Comparison of ENCODE assay signal across 9 cellular contexts in genomic region chr1:160681067-160681890, GRCh38. TPM values are rescaled to one million over a fixed set of nuclear protein-coding genes. Genes with fewer than 3 reads are reported as not detected.
A peak's percentile ranks its signal among the peaks of the same experiment; 100 is the strongest.
DNase-seq lines count a peak whose midpoint lies in the region; ATAC-seq and TF ChIP-seq lines count a peak whose summit lies in the region.
"Had no signal": no experiment of that assay in that cellular context is flagged by ENCODE, and none has a peak within 500 bp of the region (broad histone marks: within the 10 kb centered on the region; RNA-seq: fewer than 3 reads in every experiment).

No MANE protein-coding gene starts in this region.

- CTCF ChIA-PET in activated CD4-positive, alpha-beta T cell treated with anti-CD3 and anti-CD28 coated beads for 36 hours (lab: Charles Lee) = interaction anchor here (0.5 to 8.5 kb wide), 46 partner anchors 8 to 307 kb away, joined by 3 to 103 read pairs (median 6); partner anchors contain the start of genes CD48, ITLN1, ITLN2 and LY9

- no peak overlapping the region for H3K4me3 Mint-ChIP-seq in H9
- H3K4me3 Mint-ChIP-seq in activated CD4-positive, alpha-beta T cell treated with anti-CD3 and anti-CD28 coated beads for 36 hours = no peak overlapping the region
- no peak overlapping the region for H3K4me3 Mint-ChIP-seq in stimulated activated naive B cell treated with anti-CD40 and anti-IgM and Interleukin-4, amounts not matched to agents 10 μg/mL and 1 μg/mL and 100 μg/mL, for 72 hours

- peaks cover 3% of the 10 kb centered on the region; the same call in 1 of the 2 replicates for H3K4me1 ChIP-seq in H9 (ENCODE audit: insufficient read depth, low read length)

- TF ChIP-seq CTCF in H9 (conservative IDR thresholded peaks at IDR 0.05) (peak; percentile 100), dorsolateral prefrontal cortex (IDR thresholded peaks at IDR 0.05 in 54 of 56, conservative IDR thresholded peaks at IDR 0.05 in 2 of 56; ENCODE audit: low read depth in 1 of 56, partially characterized antibody in 56 of 56) (peak in 40 of 56 donors; percentile 10 to 43 (median 30))

- no peak overlapping the region for H3K14ac ChIP-seq in H9 (ENCODE audit: insufficient read depth, low read length)

- H3T11ph ChIP-seq in H9 (ENCODE audit: low read length) = no peak overlapping the region

- H3K9me3 ChIP-seq in H9 (ENCODE audit: control insufficient read depth, low read depth, low read length) = no peaks in the 10 kb centered on the region

- no peak overlapping the region for H3K56ac ChIP-seq in H9 (ENCODE audit: insufficient read length, low read depth, low read length)

- H2AK5ac ChIP-seq in H9 (ENCODE audit: insufficient read length, low read length) = no peak overlapping the region

- H3K9ac ChIP-seq in H9 (ENCODE audit: extremely low read depth, insufficient read length, low read length) = no peak overlapping the region

- H2BK20ac ChIP-seq in H9 (ENCODE audit: low read depth, low read length, poor library complexity, severe bottlenecking) = no peak overlapping the region

- ATAC-seq in activated CD4-positive, alpha-beta T cell treated with anti-CD3 and anti-CD28 coated beads for 36 hours = peak; percentile 76
- ATAC-seq in stimulated activated naive B cell treated with anti-CD40 and anti-IgM and Interleukin-4, amounts not matched to agents 10 μg/mL and 1 μg/mL and 100 μg/mL, for 72 hours (replicated peaks) = peak; percentile 79 to 87
- no peak for ATAC-seq in HG02884 (IDR thresholded peaks at IDR 0.05; ENCODE audit: unreplicated experiment)

- DNase-seq in DMS153 treated with DMSO at 0.1 percent for 48 hours (lab: John Stamatoyannopoulos, UW; ENCODE audit: unreplicated experiment) (peak; percentile 29), H9 (peak; percentile 94), NCI-H345 (lab: John Stamatoyannopoulos, UW) (peak; percentile 59), dorsolateral prefrontal cortex (peak in 1 of 10 donors; percentile 17), midbrain (lab: John Stamatoyannopoulos, UW) (peak; percentile 19)
- peak; percentile 96 for DNase-seq in activated CD4-positive, alpha-beta T cell treated with anti-CD3 and anti-CD28 coated beads for 36 hours
- peak; percentile 66 for DNase-seq in stimulated activated naive B cell treated with anti-CD40 and anti-IgM and Interleukin-4, amounts not matched to agents 10 μg/mL and 1 μg/mL and 100 μg/mL, for 72 hours

- H3K79me1 ChIP-seq in H9 (ENCODE audit: insufficient read depth, low read depth, low read length, poor library complexity, severe bottlenecking) = no peaks in the 10 kb centered on the region

- peaks cover 6 to 8% of the 10 kb centered on the region in 2 experiments for H3K4me1 Mint-ChIP-seq in H9
- H3K4me1 Mint-ChIP-seq in activated CD4-positive, alpha-beta T cell treated with anti-CD3 and anti-CD28 coated beads for 36 hours = peaks cover 78% of the 10 kb centered on the region
- peaks cover 44 to 63% of the 10 kb centered on the region in 2 donors for H3K4me1 Mint-ChIP-seq in stimulated activated naive B cell treated with anti-CD40 and anti-IgM and Interleukin-4, amounts not matched to agents 10 μg/mL and 1 μg/mL and 100 μg/mL, for 72 hours

- H4K91ac ChIP-seq in H9 (ENCODE audit: insufficient read length, low read depth, low read length) = no peak overlapping the region

- no peak overlapping the region for H2BK15ac ChIP-seq in H9 (ENCODE audit: low read depth, low read length)

- H3K23ac ChIP-seq in H9 (ENCODE audit: insufficient read length, low read depth, low read length) = no peak overlapping the region

- no peaks in the 10 kb centered on the region for H3K79me2 ChIP-seq in H9 (ENCODE audit: insufficient read depth, low read length)

- no peak overlapping the region for H3K18ac ChIP-seq in H9 (ENCODE audit: insufficient read length, low read depth, low read length)

- H3K4ac ChIP-seq in H9 (ENCODE audit: low read depth, low read length) = no peak overlapping the region

- no CpG with 5 or more reads among the region's 10 CpGs for WGBS in H9 (ENCODE audit: extremely low coverage, insufficient read length, low lambda C conversion rate)

- no peak overlapping the region for H3K27ac ChIP-seq in H9 (ENCODE audit: insufficient read length, low read depth, low read length)
- no peak overlapping the region for H3K27ac ChIP-seq in dorsolateral prefrontal cortex

- H3K4me2 ChIP-seq in H9 (ENCODE audit: insufficient read depth, insufficient read length, low read length) = no peak overlapping the region

- no peak overlapping the region for H2BK120ac ChIP-seq in H9 (ENCODE audit: low read depth, low read length, poor library complexity, severe bottlenecking)

- no peak overlapping the region for H3K4me3 ChIP-seq in dorsolateral prefrontal cortex

- no peak overlapping the region for H2BK12ac ChIP-seq in H9 (ENCODE audit: insufficient read length, low read depth, low read length)

- no peak overlapping the region for H4K8ac ChIP-seq in H9 (replicated peaks; ENCODE audit: insufficient read length, low read depth, low read length)

- H3K27me3 ChIP-seq in H9 (ENCODE audit: insufficient read depth, low read length) (no peaks in the 10 kb centered on the region), dorsolateral prefrontal cortex (peaks cover 0 to 44% (median 6%) of the 10 kb centered on the region in 45 donors)

- no peak overlapping the region for H2AFZ ChIP-seq in H9 (ENCODE audit: low read length)

- POLR2A ChIA-PET in activated CD4-positive, alpha-beta T cell treated with anti-CD3 and anti-CD28 coated beads for 36 hours (lab: Charles Lee) = interaction anchor here (0.6 kb wide), 1 partner anchor 96 kb away, joined by 3 read pairs; no protein-coding TSS in a partner anchor

- H2BK5ac ChIP-seq in H9 (ENCODE audit: insufficient read length, low read length) = no peak overlapping the region

- H3K23me2 ChIP-seq in H9 (ENCODE audit: insufficient read length, low read depth, low read length, poor library complexity, severe bottlenecking) = no peaks in the 10 kb centered on the region

- H4K20me1 ChIP-seq in H9 (ENCODE audit: control insufficient read depth, insufficient read depth, insufficient read length) = no peaks in the 10 kb centered on the region

- peaks cover 3 to 5% of the 10 kb centered on the region in 2 experiments for H3K9me3 Mint-ChIP-seq in H9
- H3K9me3 Mint-ChIP-seq in activated CD4-positive, alpha-beta T cell treated with anti-CD3 and anti-CD28 coated beads for 36 hours (ENCODE audit: low read depth) = peaks cover 3% of the 10 kb centered on the region
- H3K9me3 Mint-ChIP-seq in stimulated activated naive B cell treated with anti-CD40 and anti-IgM and Interleukin-4, amounts not matched to agents 10 μg/mL and 1 μg/mL and 100 μg/mL, for 72 hours = no peaks in the 10 kb centered on the region

- H4K5ac ChIP-seq in H9 (ENCODE audit: insufficient read length, low read depth, low read length) = no peak overlapping the region

- no peaks in the 10 kb centered on the region; the same call in none of the 2 replicates for H3K27me3 Mint-ChIP-seq in H9 (ENCODE audit: low read depth)
- no peaks in the 10 kb centered on the region for H3K27me3 Mint-ChIP-seq in activated CD4-positive, alpha-beta T cell treated with anti-CD3 and anti-CD28 coated beads for 36 hours
- H3K27me3 Mint-ChIP-seq in stimulated activated naive B cell treated with anti-CD40 and anti-IgM and Interleukin-4, amounts not matched to agents 10 μg/mL and 1 μg/mL and 100 μg/mL, for 72 hours = no peaks in the 10 kb centered on the region

- peaks cover 4 to 8% (median 5%) of the 10 kb centered on the region in 3 experiments for H3K36me3 Mint-ChIP-seq in H9 (ENCODE audit: insufficient read depth in 1 of 3, low read depth in 3 of 3)
- H3K36me3 Mint-ChIP-seq in activated CD4-positive, alpha-beta T cell treated with anti-CD3 and anti-CD28 coated beads for 36 hours (ENCODE audit: low read depth) = peaks cover 85% of the 10 kb centered on the region
- H3K36me3 Mint-ChIP-seq in stimulated activated naive B cell treated with anti-CD40 and anti-IgM and Interleukin-4, amounts not matched to agents 10 μg/mL and 1 μg/mL and 100 μg/mL, for 72 hours = peaks cover 52 to 80% of the 10 kb centered on the region in 2 donors

- peak overlapping the region in 1 of 3 experiments; percentile 76; a peak in 1 of 7 replicates for H3K27ac Mint-ChIP-seq in H9
- H3K27ac Mint-ChIP-seq in activated CD4-positive, alpha-beta T cell treated with anti-CD3 and anti-CD28 coated beads for 36 hours = peak overlapping the region; percentile 94
- H3K27ac Mint-ChIP-seq in stimulated activated naive B cell treated with anti-CD40 and anti-IgM and Interleukin-4, amounts not matched to agents 10 μg/mL and 1 μg/mL and 100 μg/mL, for 72 hours = peak overlapping the region; percentile 87

- intact Hi-C loops in activated CD4-positive, alpha-beta T cell treated with anti-CD3 and anti-CD28 coated beads for 36 hours (cut with DNase I, micrococcal nuclease) = loop anchor here (1.0 to 2.0 kb wide), 8 partner anchors 31 to 309 kb away; no protein-coding TSS in a partner anchor
- intact Hi-C loops in dorsolateral prefrontal cortex (cut with DNase I) = no loop called here

RNA-seq across cellular contexts. Expression of gene CD48, which starts 30.3 kb away (rescaled TPM):
- not detected in 2 replicates for total RNA-seq in H9 (2021)
- 100 to 1,000 TPM; 180 to 217 TPM for total RNA-seq in activated CD4-positive, alpha-beta T cell treated with anti-CD3 and anti-CD28 coated beads for 36 hours
- total RNA-seq in dorsolateral prefrontal cortex = 1 to 10 TPM in 22 of 120 experiments, under 1 TPM in 52, not detected in 46; 0.36 to 3.9 (median 0.73) TPM
- total RNA-seq: dermis microvascular lymphatic vessel endothelial cell had no signal

RNA-seq across cellular contexts. Expression of gene SLAMF1, which starts 34.4 kb away (rescaled TPM):
- total RNA-seq in H9 (2021) (not detected in 2 replicates), dorsolateral prefrontal cortex (under 1 TPM in 11 of 120 experiments, not detected in 109; 0.11 to 0.50 (median 0.24) TPM)
- total RNA-seq in activated CD4-positive, alpha-beta T cell treated with anti-CD3 and anti-CD28 coated beads for 36 hours = 100 to 1,000 TPM; 103 to 108 TPM

RNA-seq across cellular contexts. Expression of gene SLAMF7, which starts 57.8 kb away (rescaled TPM):
- total RNA-seq in H9 (2021) = not detected in 2 replicates
- 10 to 100 TPM; 35.9 to 40.3 TPM for total RNA-seq in activated CD4-positive, alpha-beta T cell treated with anti-CD3 and anti-CD28 coated beads for 36 hours
- 1 to 10 TPM in 1 of 120 experiments, under 1 TPM in 25, not detected in 94; 0.11 to 1.5 (median 0.38) TPM for total RNA-seq in dorsolateral prefrontal cortex
- total RNA-seq: dermis microvascular lymphatic vessel endothelial cell had no signal

Comparison
In these comparisons a context has a peak if more than half of its experiments do, and no peak if none do; other contexts are left out.
1. RNA of gene CD48, which starts 30.3 kb away (total RNA-seq): 180 to 217 TPM in activated CD4-positive, alpha-beta T cell treated with anti-CD3 and anti-CD28 coated beads for 36 hours; 0.36 to 3.9 TPM in dorsolateral prefrontal cortex and not detected in H9; every median in the first group is over 10 times any median in the second.
2. RNA of gene SLAMF1, which starts 34.4 kb away (total RNA-seq): 103 to 108 TPM in activated CD4-positive, alpha-beta T cell treated with anti-CD3 and anti-CD28 coated beads for 36 hours; not detected in H9 and 0.11 to 0.50 TPM in dorsolateral prefrontal cortex; every median in the first group is over 10 times any median in the second.
3. RNA of gene SLAMF7, which starts 57.8 kb away (total RNA-seq): 35.9 to 40.3 TPM in activated CD4-positive, alpha-beta T cell treated with anti-CD3 and anti-CD28 coated beads for 36 hours; 0.11 to 1.5 TPM in dorsolateral prefrontal cortex and not detected in H9; every median in the first group is over 10 times any median in the second.
4. intact Hi-C loops: an anchor here in activated CD4-positive, alpha-beta T cell treated with anti-CD3 and anti-CD28 coated beads for 36 hours (1.0 to 2.0 kb wide); none called in dorsolateral prefrontal cortex.